9 cellular contexts compared by ENCODE assay signal in genomic region chr15:85457392-85457968, GRCh38.
DNase-seq lines count a peak whose midpoint lies in the region; ATAC-seq and TF ChIP-seq lines count a peak whose summit lies in the region.
"Had no signal": no experiment of that assay in that cellular context is flagged by ENCODE, and none has a peak within 500 bp of the region (broad histone marks: within the 10 kb centered on the region; RNA-seq: fewer than 3 reads in every experiment).

No MANE protein-coding gene starts in this region.

- no TSS peak for BruUV-seq in mammary epithelial cell (replicated peaks; lab: Mats Ljungman, UMichigan)

- H3K36me3 ChIP-seq in mucosa of descending colon (ENCODE audit: low read depth): no peaks in the 10 kb centered on the region
- no peaks in the 10 kb centered on the region for H3K36me3 ChIP-seq in mammary epithelial cell (ENCODE audit: insufficient read depth, low read length)

- intact Hi-C loops in mucosa of descending colon (cut with DNase I, micrococcal nuclease) (no loop called here), mammary epithelial cell (cut with micrococcal nuclease) (no loop called here)

- no peak overlapping the region for H3K4me2 ChIP-seq in mammary epithelial cell (ENCODE audit: insufficient read depth, low read depth, low read length)

- H3K27me3 ChIP-seq in mammary epithelial cell (ENCODE audit: insufficient read depth, low read length): no peaks in the 10 kb centered on the region

- no peak overlapping the region for H3K4me3 ChIP-seq in mucosa of descending colon
- no peak overlapping the region for H3K4me3 ChIP-seq in mammary epithelial cell (replicated peaks in 1 of 3; ENCODE audit: insufficient read depth in 1 of 3, low read depth in 2 of 3, low read length in 3 of 3)

- peak; percentile 81 for DNase-seq in M059J (ENCODE audit: low read depth)
- no peak for DNase-seq in mucosa of descending colon
- DNase-seq in NCI-H187 treated with DMSO at 0.1 percent for 48 hours (lab: John Stamatoyannopoulos, UW): no peak
- no peak for DNase-seq in DMS 273 treated with DMSO at 0.1 percent for 48 hours (lab: John Stamatoyannopoulos, UW)
- DNase-seq in NCI-H2081 (lab: John Stamatoyannopoulos, UW): no peak
- DNase-seq in mammary epithelial cell: no peak
- DNase-seq: kidney had no signal

- no peak overlapping the region for H3K27ac ChIP-seq in mammary epithelial cell (ENCODE audit: insufficient read depth, low read depth, low read length)

- TF ChIP-seq CTCF in mucosa of descending colon (IDR thresholded peaks at IDR 0.05) (no peak), mammary epithelial cell (conservative IDR thresholded peaks at IDR 0.05 in 1 of 2, IDR thresholded peaks at IDR 0.05 in 1 of 2; ENCODE audit: extremely low read depth in 1 of 2, insufficient read depth in 1 of 2, low read depth in 1 of 2, low read length in 2 of 2) (no peak)

- ATAC-seq in GM18909 (IDR thresholded peaks at IDR 0.05; ENCODE audit: poor library complexity, unreplicated experiment) (peak; percentile 83), HG02610 (IDR thresholded peaks at IDR 0.05; ENCODE audit: unreplicated experiment) (peak; percentile 66), mucosa of descending colon (peak; percentile 37)

- no peak overlapping the region for H2AFZ ChIP-seq in mammary epithelial cell (ENCODE audit: low read depth, low read length)

- H3K4me1 ChIP-seq in mucosa of descending colon (ENCODE audit: low read depth) (peaks cover 6% of the 10 kb centered on the region), mammary epithelial cell (ENCODE audit: insufficient read depth, low read length) (peaks cover 12% of the 10 kb centered on the region)

- 64% methylated on average over 8 of the region's 8 CpGs for WGBS in mammary epithelial cell (ENCODE audit: low coverage, missing lambda C conversion rate)

- peaks cover 82% of the 10 kb centered on the region for H3K79me2 ChIP-seq in mammary epithelial cell (ENCODE audit: insufficient read depth, low read length)

- CTCF ChIA-PET in mammary epithelial cell (lab: Charles Lee; ENCODE audit: low non-redundant PET): no interaction called here

- dilution Hi-C loops in mammary epithelial cell (cut with HindIII; ENCODE audit: low sequenced_read_pairs): no loop called here

- in situ Hi-C loops in mammary epithelial cell (cut with MboI; ENCODE audit: low sequenced_read_pairs in 2 of 2): no loop called here

- no peaks in the 10 kb centered on the region for H3K9me3 ChIP-seq in mucosa of descending colon
- H3K9me3 ChIP-seq in mammary epithelial cell (replicated peaks; ENCODE audit: insufficient read depth, low read length): no peaks in the 10 kb centered on the region

- no peak overlapping the region for H3K9ac ChIP-seq in mammary epithelial cell (ENCODE audit: insufficient read depth, low read length)

- H4K20me1 ChIP-seq in mammary epithelial cell (ENCODE audit: insufficient read depth, low read length): no peaks in the 10 kb centered on the region
